In the genomic region with DNA sequence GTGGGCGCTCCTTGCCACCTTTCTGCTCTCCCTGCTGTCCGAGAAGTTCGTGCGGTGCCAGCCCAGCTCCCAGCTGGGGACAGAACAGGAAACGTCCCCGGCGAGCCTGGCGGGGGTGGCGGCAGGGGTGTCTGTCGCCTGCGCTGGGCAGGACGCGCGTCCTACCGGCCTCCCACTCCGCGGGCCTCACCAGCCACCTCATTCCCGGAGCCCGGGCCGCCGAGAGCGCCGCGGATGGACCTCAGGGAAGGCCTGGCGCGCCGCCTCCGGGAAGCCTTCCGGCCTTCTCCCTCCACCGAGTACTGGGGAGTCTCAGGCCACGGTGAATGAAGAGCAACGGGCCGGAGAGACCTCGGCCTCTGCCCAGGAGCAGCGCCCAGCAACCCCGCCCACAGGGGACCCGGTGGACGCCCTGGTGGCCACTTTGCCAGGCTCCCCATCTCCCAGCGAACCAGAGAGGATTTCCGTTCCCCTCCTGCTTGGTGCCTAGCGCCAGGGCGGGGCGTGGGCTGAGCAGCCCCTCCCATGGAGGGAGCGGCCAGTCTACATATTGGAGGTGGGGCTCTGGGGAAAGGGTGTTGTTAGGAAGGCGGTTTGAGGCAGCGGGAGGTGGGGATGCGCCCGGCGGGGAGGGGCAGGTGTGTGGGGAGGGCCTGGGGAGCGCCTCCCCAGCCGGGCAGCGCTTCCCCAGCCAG, we compare ENCODE assay signal across 8 cellular contexts. TPM values are rescaled to one million over a fixed set of nuclear protein-coding genes. Genes with fewer than 3 reads are reported as not detected.
DNase-seq lines count a peak whose midpoint lies in the region; ATAC-seq and TF ChIP-seq lines count a peak whose summit lies in the region.

No MANE protein-coding gene starts in this region.

- H3K27me3 ChIP-seq in HUES6 (ENCODE audit: control insufficient read depth, insufficient read depth, low read length) (peaks cover 26% of the 10 kb centered on the region), neuron (ENCODE audit: insufficient read depth, low read length) (no peaks in the 10 kb centered on the region), suprapubic skin (no peaks in the 10 kb centered on the region)

- no peak for TF ChIP-seq EP300 in suprapubic skin (IDR thresholded peaks at IDR 0.05)

- H3K4me3 ChIP-seq in HUES6 (ENCODE audit: low read depth, low read length) (peak overlapping the region; percentile 82), foreskin fibroblast (ENCODE audit: low read depth in 1 of 2, low read length in 2 of 2) (peak overlapping the region; percentile 52 to 57), neuron (ENCODE audit: low read length) (peak overlapping the region; percentile 63), suprapubic skin (peak overlapping the region; percentile 64)

- H3K9me3 ChIP-seq in HUES6 (ENCODE audit: control insufficient read depth, insufficient read depth, low read depth, low read length), result no peaks in the 10 kb centered on the region
- H3K9me3 ChIP-seq in neuron (ENCODE audit: low read length), result no peaks in the 10 kb centered on the region
- no peaks in the 10 kb centered on the region for H3K9me3 ChIP-seq in suprapubic skin

- H3K36me3 ChIP-seq in HUES6 (ENCODE audit: control insufficient read depth, insufficient read depth, low read length), result no peaks in the 10 kb centered on the region
- H3K36me3 ChIP-seq in neuron (ENCODE audit: insufficient read depth, low read length), result no peaks in the 10 kb centered on the region
- H3K36me3 ChIP-seq in suprapubic skin, result no peaks in the 10 kb centered on the region

- WGBS in suprapubic skin, result 2% methylated on average over 9 of the region's 52 CpGs

- H2AFZ ChIP-seq in neuron (ENCODE audit: low read depth, low read length), result no peak overlapping the region

- peak overlapping the region; percentile 67 for H3K9ac ChIP-seq in HUES6 (ENCODE audit: low read length)

- no peak for TF ChIP-seq POLR2A in suprapubic skin (IDR thresholded peaks at IDR 0.05)

- TF ChIP-seq CTCF in foreskin fibroblast (IDR thresholded peaks at IDR 0.05; ENCODE audit: low read depth, low read length), result no peak
- peak in 1 of 2 donors; percentile 13 for TF ChIP-seq CTCF in suprapubic skin (IDR thresholded peaks at IDR 0.05)

- DNase-seq in COLO829 (ENCODE audit: low spot score), result peak; percentile 84
- peak; percentile 96 for DNase-seq in RPMI8226
- DNase-seq in activated gamma-delta T cell treated with Interleukin-2 at 50 U/mL for 16 hours, result peak; percentile 73
- DNase-seq in foreskin fibroblast, result peak; percentile 86 to 93
- peak; percentile 90 to 93 for DNase-seq in suprapubic skin (ENCODE audit: low spot score in 2 of 2)

- H3K27ac ChIP-seq in HUES6 (ENCODE audit: low read depth, low read length) (peak overlapping the region; percentile 55; the same call in 1 of the 2 replicates), suprapubic skin (peak overlapping the region; percentile 95)

- peak; percentile 33 for ATAC-seq in GM21381 (IDR thresholded peaks at IDR 0.05; ENCODE audit: unreplicated experiment)

- H3K4me1 ChIP-seq in HUES6 (ENCODE audit: control insufficient read depth, insufficient read depth, low read length) (peaks cover 49% of the 10 kb centered on the region), neuron (ENCODE audit: insufficient read depth, low read length) (peaks cover 70% of the 10 kb centered on the region), suprapubic skin (peaks cover 72% of the 10 kb centered on the region)

RNA-seq across cellular contexts. Expression of gene TNFRSF14, which starts 9.5 kb away (rescaled TPM):
- 100 to 1,000 TPM in 1 of 4 donors, 10 to 100 TPM in 3; 33.3 to 111 (median 60.9) TPM for total RNA-seq in suprapubic skin

RNA-seq across cellular contexts. Expression of gene HES5, which starts 16.6 kb away (rescaled TPM):
- total RNA-seq in suprapubic skin, result 10 to 100 TPM in 1 of 4 donors, 1 to 10 TPM in 3; 2.6 to 12.0 (median 5.9) TPM

RNA-seq across cellular contexts. Expression of gene PANK4, which starts 20.3 kb away (rescaled TPM):
- 10 to 100 TPM; 17.7 to 36.0 (median 29.7) TPM for total RNA-seq in suprapubic skin

RNA-seq across cellular contexts. Expression of gene PRXL2B, which starts 39.9 kb away (rescaled TPM):
- total RNA-seq in suprapubic skin, result 10 to 100 TPM in 2 of 4 donors, 1 to 10 TPM in 2; 9.7 to 16.3 (median 10.7) TPM

Comparison
In these comparisons a context has a peak if more than half of its experiments do, and no peak if none do; other contexts are left out.
1. Peak in every context shown above with its lines: DNase-seq, ATAC-seq, H3K4me3 ChIP-seq and H3K27ac ChIP-seq.